In genomic region chr17:6995500-6996255, GRCh38 we compare ENCODE assay signal across 14 cellular contexts. TPM values are rescaled to one million over a fixed set of nuclear protein-coding genes. Genes with fewer than 3 reads are reported as not detected.
DNase-seq lines count a peak whose midpoint lies in the region; ATAC-seq and TF ChIP-seq lines count a peak whose summit lies in the region.
"Had no signal": no experiment of that assay in that cellular context is flagged by ENCODE, and none has a peak within 500 bp of the region (broad histone marks: within the 10 kb centered on the region; RNA-seq: fewer than 3 reads in every experiment).

ALOX12 (plus strand) TSS chr17:6996049; CDS start chr17:6996118, 69 bp downstream.

- TF ChIP-seq POLR2A in esophagus squamous epithelium (IDR thresholded peaks at IDR 0.05) (peak in 2 of 4 donors; percentile 57 to 75), lower leg skin (IDR thresholded peaks at IDR 0.05) (no peak), stomach (IDR thresholded peaks at IDR 0.05) (no peak)

- H3K4me3 ChIP-seq in HUES64 (ENCODE audit: low read length) (peak within 1 kb of the TSS; percentile 68), esophagus squamous epithelium (peak within 1 kb of the TSS; percentile 46 to 69 (median 60)), lower leg skin (ENCODE audit: low read depth, poor library complexity, severe bottlenecking) (no peak within 1 kb of the TSS), stomach (peak within 1 kb of the TSS; percentile 35 to 48 (median 42))

- H3K27me3 ChIP-seq in HUES64 (ENCODE audit: insufficient read depth, low read length) = peaks cover 38% of the 10 kb centered on the region
- no peaks in the 10 kb centered on the region for H3K27me3 ChIP-seq in esophagus squamous epithelium
- H3K27me3 ChIP-seq in stomach = peaks cover 0 to 9% (median 0%) of the 10 kb centered on the region in 3 donors

- H3K9me3 ChIP-seq in HUES64 (ENCODE audit: insufficient read depth, low read depth, low read length) (no peaks in the 10 kb centered on the region), esophagus squamous epithelium (no peaks in the 10 kb centered on the region), stomach (no peaks in the 10 kb centered on the region)
- H3K9me3 ChIP-seq: Caco-2, tibial nerve had no signal

- no peak for ATAC-seq in HG02840 (IDR thresholded peaks at IDR 0.05; ENCODE audit: low FRiP score, unreplicated experiment)
- ATAC-seq: activated CD8-positive, alpha-beta T cell treated with anti-CD3 and anti-CD28 coated beads for 36 hours had no signal

- TF ChIP-seq CTCF in esophagus squamous epithelium (IDR thresholded peaks at IDR 0.05) (no peak), lower leg skin (IDR thresholded peaks at IDR 0.05) (no peak), stomach (IDR thresholded peaks at IDR 0.05) (no peak)

- WGBS in HUES64 = 24% methylated on average over 64 of the region's 64 CpGs
- 17 to 34% methylated on average over 4 to 9 of the region's 64 CpGs for whole genome bisulfite sequencing in esophagus squamous epithelium, 2 donors
- 15 to 26% methylated on average over 21 to 43 of the region's 64 CpGs for WGBS in lower leg skin, 2 donors
- 13 to 32% (median 20%) methylated on average over 20 to 64 of the region's 64 CpGs for WGBS in stomach, 5 donors

- peaks cover 5% of the 10 kb centered on the region; the same call in 1 of the 2 replicates for H3K36me3 ChIP-seq in HUES64 (ENCODE audit: insufficient read depth, low read length)
- H3K36me3 ChIP-seq in esophagus squamous epithelium = peaks cover 6 to 29% (median 7%) of the 10 kb centered on the region in 3 donors
- H3K36me3 ChIP-seq in stomach = peaks cover 11 to 44% (median 38%) of the 10 kb centered on the region in 4 donors

- H3K27ac ChIP-seq in HUES64 (ENCODE audit: low read depth, low read length) (no peak within 1 kb of the TSS), esophagus squamous epithelium (peak within 1 kb of the TSS; percentile 53 to 91 (median 86)), stomach (no peak within 1 kb of the TSS)
- H3K27ac ChIP-seq: tibial nerve had no signal

- intact Hi-C loops in esophagus squamous epithelium (cut with DNase I) = loop anchor here (10.0 kb wide), 1 partner anchor 161 kb away; the partner anchor contains the start of gene TEKT1
- intact Hi-C loops in lower leg skin (cut with DNase I; ENCODE audit: low total_unique reads) = no loop called here
- intact Hi-C loops in stomach (cut with DNase I; ENCODE audit: low total_unique reads) = no loop called here

- no peaks in the 10 kb centered on the region for H3K4me1 ChIP-seq in HUES64 (ENCODE audit: insufficient read depth, low read length)
- peaks cover 0 to 40% (median 12%) of the 10 kb centered on the region in 3 donors for H3K4me1 ChIP-seq in esophagus squamous epithelium
- peaks cover 12 to 20% (median 15%) of the 10 kb centered on the region in 4 donors for H3K4me1 ChIP-seq in stomach
- H3K4me1 ChIP-seq: Caco-2 had no signal

- peak within 1 kb of the TSS; percentile 51 for H3K9ac ChIP-seq in HUES64 (ENCODE audit: low read depth, low read length)

- DNase-seq in esophagus squamous epithelium (lab: John Stamatoyannopoulos, UW) (no peak), lower leg skin (ENCODE audit: low spot score in 2 of 2) (peak; percentile 46 to 89), stomach (peak; percentile 49), NOMO-1 treated with dmso at 0.1 percent for 144 hours (lab: John Stamatoyannopoulos, UW; ENCODE audit: unreplicated experiment) (no peak)
- DNase-seq in stimulated activated naive CD4-positive, alpha-beta T cell treated with Interleukin-2 at 50 U/mL for 16 hours (lab: John Stamatoyannopoulos, UW) = no peak
- DNase-seq in activated effector memory CD4-positive, alpha-beta T cell treated with Interleukin-2 at 50 U/mL for 16 hours = no peak
- DNase-seq: activated CD8-positive, alpha-beta T cell treated with anti-CD3 and anti-CD28 coated beads for 36 hours; Caco-2; central memory CD4-positive, alpha-beta T cell; immature natural killer cell; stimulated activated CD4-positive, alpha-beta T cell treated with anti-CD3 and anti-CD28 coated beads, Interleukin-15, amount 100 ng/mL, for 24 hours had no signal

- TF ChIP-seq EP300 in stomach (IDR thresholded peaks at IDR 0.05) = no peak

RNA-seq across cellular contexts. Expression of gene ALOX12, which starts in this region (rescaled TPM):
- 0.40 TPM for polyA plus RNA-seq in HUES64 (2013, experiment 1 of 2)
- polyA plus RNA-seq in HUES64 (2013, experiment 2 of 2) = 0.82 TPM
- 10 to 100 TPM in 3 of 4 donors, 1 to 10 TPM in 1; 3.8 to 43.5 (median 26.4) TPM for total RNA-seq in esophagus squamous epithelium
- total RNA-seq in lower leg skin = 10 to 100 TPM; 17.1 to 32.5 (median 21.9) TPM
- under 1 TPM in 1 of 5 donors, not detected in 4; 0.92 TPM for total RNA-seq in stomach
- polyA plus RNA-seq in stomach = 1 to 10 TPM in 1 of 3 donors, not detected in 2; 3.4 TPM
- total RNA-seq: activated CD8-positive, alpha-beta T cell treated with anti-CD3 and anti-CD28 coated beads for 36 hours; Caco-2; tibial nerve had no signal

Comparison
In these comparisons a context has a peak if more than half of its experiments do, and no peak if none do; other contexts are left out.
1. H3K27ac ChIP-seq: peak in esophagus squamous epithelium (4 of 4); none in HUES64 (single experiment) and stomach (0 of 5).
2. DNase-seq: peak in lower leg skin (2 of 2) and stomach (single experiment); none in esophagus squamous epithelium (single experiment), stimulated activated naive CD4-positive, alpha-beta T cell treated with Interleukin-2 at 50 U/mL for 16 hours (single experiment), NOMO-1 treated with dmso at 0.1 percent for 144 hours (single experiment) and activated effector memory CD4-positive, alpha-beta T cell treated with Interleukin-2 at 50 U/mL for 16 hours (single experiment).